Comparison of ENCODE assay signal across 10 cellular contexts in the genomic region with DNA sequence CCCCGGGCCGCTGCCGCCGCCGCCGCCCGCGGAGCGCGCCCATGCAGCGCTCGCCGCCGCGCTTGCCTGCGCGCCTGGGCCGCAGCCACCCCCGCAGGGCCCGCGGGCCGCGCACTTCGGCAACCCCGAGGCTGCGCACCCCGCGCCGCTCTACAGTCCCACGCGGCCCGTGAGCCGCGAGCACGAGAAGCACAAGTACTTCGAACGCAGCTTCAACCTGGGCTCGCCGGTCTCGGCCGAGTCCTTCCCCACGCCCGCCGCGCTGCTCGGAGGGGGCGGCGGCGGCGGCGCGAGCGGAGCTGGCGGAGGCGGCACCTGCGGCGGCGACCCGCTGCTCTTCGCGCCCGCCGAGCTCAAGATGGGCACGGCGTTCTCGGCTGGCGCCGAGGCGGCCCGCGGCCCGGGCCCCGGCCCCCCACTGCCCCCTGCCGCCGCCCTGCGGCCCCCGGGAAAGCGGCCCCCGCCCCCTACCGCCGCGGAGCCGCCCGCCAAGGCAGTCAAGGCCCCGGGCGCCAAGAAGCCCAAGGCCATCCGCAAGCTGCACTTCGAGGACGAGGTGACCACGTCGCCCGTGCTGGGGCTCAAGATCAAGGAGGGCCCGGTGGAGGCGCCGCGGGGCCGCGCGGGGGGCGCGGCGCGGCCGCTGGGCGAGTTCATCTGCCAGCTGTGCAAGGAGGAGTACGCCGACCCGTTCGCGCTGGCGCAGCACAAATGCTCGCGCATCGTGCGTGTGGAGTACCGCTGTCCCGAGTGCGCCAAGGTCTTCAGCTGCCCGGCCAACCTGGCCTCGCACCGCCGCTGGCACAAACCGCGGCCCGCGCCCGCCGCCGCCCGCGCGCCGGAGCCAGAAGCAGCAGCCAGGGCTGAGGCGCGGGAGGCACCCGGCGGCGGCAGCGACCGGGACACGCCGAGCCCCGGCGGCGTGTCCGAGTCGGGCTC. TPM values are rescaled to one million over a fixed set of nuclear protein-coding genes. Genes with fewer than 3 reads are reported as not detected.
A peak's percentile ranks its signal among the peaks of the same experiment; 100 is the strongest.
DNase-seq lines count a peak whose midpoint lies in the region; ATAC-seq and TF ChIP-seq lines count a peak whose summit lies in the region.
"Had no signal": no experiment of that assay in that cellular context is flagged by ENCODE, and none has a peak within 500 bp of the region (broad histone marks: within the 10 kb centered on the region; RNA-seq: fewer than 3 reads in every experiment).

No MANE protein-coding gene starts in this region.

- H3K4me3 ChIP-seq in right cardiac atrium (ENCODE audit: low read length) (peak overlapping the region; percentile 56), suprapubic skin (peak overlapping the region; percentile 55)

- H3K27ac ChIP-seq in right cardiac atrium (ENCODE audit: low read length): no peak overlapping the region
- no peak overlapping the region for H3K27ac ChIP-seq in suprapubic skin

- no peaks in the 10 kb centered on the region for H3K36me3 ChIP-seq in suprapubic skin

- TF ChIP-seq EP300 in suprapubic skin (IDR thresholded peaks at IDR 0.05): no peak

- ATAC-seq in right cardiac atrium (no peak), HG02642 (IDR thresholded peaks at IDR 0.05; ENCODE audit: poor library complexity, unreplicated experiment) (no peak)

- no peak for TF ChIP-seq CTCF in suprapubic skin (IDR thresholded peaks at IDR 0.05)

- 1% methylated on average over 147 of the region's 147 CpGs for WGBS in right cardiac atrium
- 0% methylated on average over 8 of the region's 147 CpGs for WGBS in suprapubic skin

- H3K4me1 ChIP-seq in right cardiac atrium (ENCODE audit: control insufficient read depth, insufficient read depth, low read length) (peaks cover 4% of the 10 kb centered on the region), suprapubic skin (peaks cover 57% of the 10 kb centered on the region)

- H3K9me3 ChIP-seq in right cardiac atrium (ENCODE audit: control insufficient read depth, low read length) (no peaks in the 10 kb centered on the region), suprapubic skin (no peaks in the 10 kb centered on the region)

- TF ChIP-seq POLR2A in suprapubic skin (IDR thresholded peaks at IDR 0.05): no peak

- peaks cover 3% of the 10 kb centered on the region for H3K27me3 ChIP-seq in right cardiac atrium (ENCODE audit: control insufficient read depth, insufficient read depth)
- H3K27me3 ChIP-seq in suprapubic skin: peaks cover 86% of the 10 kb centered on the region

- peak; percentile 36 to 37 for DNase-seq in activated CD4-positive, alpha-beta T cell treated with anti-CD3 and anti-CD28 coated beads, Interleukin-2, amount 50 U/mL, for 48 hours
- DNase-seq in activated CD4-positive, alpha-beta T cell treated with anti-CD3 and anti-CD28 coated beads, Interleukin-2, amount 50 U/mL, for 1 hour: no peak
- DNase-seq in SK-N-DZ (ENCODE audit: low spot score) (peak; percentile 24), right cardiac atrium (no peak), suprapubic skin (ENCODE audit: low spot score in 2 of 2) (no peak)
- DNase-seq in stimulated activated CD4-positive, alpha-beta T cell treated with anti-CD3 and anti-CD28 coated beads, Interleukin-4, amount 100 ng/mL, for 24 hours: no peak
- no peak for DNase-seq in activated CD4-positive, CD25-positive, alpha-beta regulatory T cell treated with anti-CD3 and anti-CD28 coated beads, Interleukin-2, amount 50 U/mL, for 72 hours
- DNase-seq: DND-41, left cardiac atrium had no signal

- intact Hi-C loops in right cardiac atrium (cut with DNase I): loop anchor here in 2 of 4 donors (5.0 to 10.0 kb wide), 2 partner anchors 196 to 199 kb away; no protein-coding TSS in a partner anchor

RNA-seq across cellular contexts. Expression of a gene that starts 0.8 kb away (rescaled TPM):
- 41.4 and 43.7 TPM in 2 replicates for polyA plus RNA-seq in SK-N-DZ (2014; cell fraction: cytosol; rRNA removed)
- 21.3 and 26.6 TPM in 2 replicates for polyA plus RNA-seq in SK-N-DZ (2014; cell fraction: nucleus; rRNA removed)
- total RNA-seq in right cardiac atrium (not detected), suprapubic skin (not detected)
- not detected for polyA plus RNA-seq in right cardiac atrium
- total RNA-seq: left cardiac atrium had no signal

Comparison
In these comparisons a context has a peak if more than half of its experiments do, and no peak if none do; other contexts are left out.
1. DNase-seq: peak in activated CD4-positive, alpha-beta T cell treated with anti-CD3 and anti-CD28 coated beads, Interleukin-2, amount 50 U/mL, for 48 hours (2 of 2) and SK-N-DZ (single experiment); none in activated CD4-positive, alpha-beta T cell treated with anti-CD3 and anti-CD28 coated beads, Interleukin-2, amount 50 U/mL, for 1 hour (single experiment), right cardiac atrium (0 of 3), suprapubic skin (0 of 2), stimulated activated CD4-positive, alpha-beta T cell treated with anti-CD3 and anti-CD28 coated beads, Interleukin-4, amount 100 ng/mL, for 24 hours (single experiment) and activated CD4-positive, CD25-positive, alpha-beta regulatory T cell treated with anti-CD3 and anti-CD28 coated beads, Interleukin-2, amount 50 U/mL, for 72 hours (single experiment).